ENCODE assay signal across 8 cellular contexts in genomic region chr3:114809668-114810413, GRCh38.
DNase-seq lines count a peak whose midpoint lies in the region; ATAC-seq and TF ChIP-seq lines count a peak whose summit lies in the region.

No MANE protein-coding gene starts in this region.

- POLR2A ChIA-PET in GM10248 (lab: Yijun Ruan, JAX): no interaction called here

- H3K4me1 ChIP-seq in hepatocyte (ENCODE audit: insufficient read depth) (no peaks in the 10 kb centered on the region), right cardiac atrium (ENCODE audit: control insufficient read depth, insufficient read depth, low read length) (no peaks in the 10 kb centered on the region)

- no peaks in the 10 kb centered on the region for H4K20me1 ChIP-seq in hepatocyte (ENCODE audit: insufficient read depth, poor library complexity, severe bottlenecking)

- H3K36me3 ChIP-seq in hepatocyte (replicated peaks; ENCODE audit: insufficient read depth, low read depth): no peaks in the 10 kb centered on the region

- H3K79me2 ChIP-seq in hepatocyte: no peaks in the 10 kb centered on the region

- WGBS in hepatocyte (ENCODE audit: low lambda C conversion rate, missing lambda C conversion rate): 40% methylated on average over 5 of the region's 5 CpGs
- 85% methylated on average over 5 of the region's 5 CpGs for WGBS in right cardiac atrium

- H3K4me2 ChIP-seq in hepatocyte: peak overlapping the region; percentile 29

- no peaks in the 10 kb centered on the region for H3K9me2 ChIP-seq in hepatocyte (replicated peaks; ENCODE audit: insufficient read depth)

- no peak overlapping the region for H2AFZ ChIP-seq in hepatocyte

- peak; percentile 45 for DNase-seq in GM10248 (ENCODE audit: extremely low spot score)
- DNase-seq in hepatocyte (ENCODE audit: low spot score): peak; percentile 39
- DNase-seq in right cardiac atrium: no peak
- no peak for DNase-seq in NCI-H69 (lab: John Stamatoyannopoulos, UW)
- no peak for DNase-seq in NCI-H187 (lab: John Stamatoyannopoulos, UW)
- no peak for DNase-seq in DMS79 (lab: John Stamatoyannopoulos, UW)

- TF ChIP-seq CTCF in GM10248 (IDR thresholded peaks at IDR 0.05; ENCODE audit: control extremely low read depth, extremely low read depth, low read depth, missing control alignments): no peak
- no peak for TF ChIP-seq CTCF in hepatocyte (IDR thresholded peaks at IDR 0.05; ENCODE audit: poor library complexity)

- H3K9me3 ChIP-seq in hepatocyte (ENCODE audit: low read depth) (no peaks in the 10 kb centered on the region), right cardiac atrium (ENCODE audit: control insufficient read depth, low read length) (no peaks in the 10 kb centered on the region)

- H3K27ac ChIP-seq in hepatocyte: no peak overlapping the region
- H3K27ac ChIP-seq in right cardiac atrium (ENCODE audit: low read length): no peak overlapping the region

- H3K27me3 ChIP-seq in hepatocyte (no peaks in the 10 kb centered on the region), right cardiac atrium (ENCODE audit: control insufficient read depth, insufficient read depth) (no peaks in the 10 kb centered on the region)

- H3K4me3 ChIP-seq in hepatocyte: no peak overlapping the region
- no peak overlapping the region for H3K4me3 ChIP-seq in right cardiac atrium (ENCODE audit: low read length)

- intact Hi-C loops in right cardiac atrium (cut with DNase I): no loop called here

- ATAC-seq in GM21360 (IDR thresholded peaks at IDR 0.05; ENCODE audit: unreplicated experiment) (peak; percentile 99), HG03469 (IDR thresholded peaks at IDR 0.05; ENCODE audit: unreplicated experiment) (peak; percentile 99), right cardiac atrium (no peak)

- CTCF ChIA-PET in GM10248 (lab: Yijun Ruan, JAX): interaction anchor here (1.0 kb wide), 1 partner anchor 19 kb away, joined by 4 read pairs; no protein-coding TSS in a partner anchor

Comparison
In these comparisons a context has a peak if more than half of its experiments do, and no peak if none do; other contexts are left out.
1. DNase-seq: peak in GM10248 (single experiment) and hepatocyte (single experiment); none in right cardiac atrium (0 of 3), NCI-H69 (single experiment), NCI-H187 (0 of 2) and DMS79 (single experiment).
2. ATAC-seq: peak in GM21360 (single experiment) and HG03469 (single experiment); none in right cardiac atrium (0 of 2).